Comparison of ENCODE assay signal across 34 cellular contexts in genomic region chrX:46687619-46688018, GRCh38.
A peak's percentile ranks its signal among the peaks of the same experiment; 100 is the strongest.
DNase-seq lines count a peak whose midpoint lies in the region; ATAC-seq, FAIRE-seq and TF ChIP-seq lines count a peak whose summit lies in the region.
"Had no signal": no experiment of that assay in that cellular context is flagged by ENCODE, and none has a peak within 500 bp of the region (broad histone marks: within the 10 kb centered on the region; RNA-seq: fewer than 3 reads in every experiment).

No MANE protein-coding gene starts in this region.

- H3K9me1 ChIP-seq in IMR-90 (ENCODE audit: insufficient read depth, low read length) (peaks cover 3% of the 10 kb centered on the region; the same call in 1 of the 2 replicates), K562 (ENCODE audit: control insufficient read depth, insufficient read depth, low read length) (no peaks in the 10 kb centered on the region)

- H3K27ac ChIP-seq in IMR-90 (ENCODE audit: insufficient read depth, low read length) = no peak overlapping the region
- H3K27ac ChIP-seq in K562 (ENCODE audit: extremely low read depth, low read depth, low read length) = no peak overlapping the region
- H3K27ac ChIP-seq: BLaER1, coronary artery, esophagus muscularis mucosa, gastroesophageal sphincter, hepatocyte, Peyer's patch, tibial nerve, WERI-Rb-1 had no signal

- BruUV-seq in IMR-90 (replicated peaks; lab: Mats Ljungman, UMichigan) = no TSS peak
- BruUV-seq in K562 (replicated peaks; lab: Mats Ljungman, UMichigan) = no TSS peak

- H3K79me2 ChIP-seq in K562 (ENCODE audit: control insufficient read depth, insufficient read depth, low read length) = no peaks in the 10 kb centered on the region
- H3K79me2 ChIP-seq: hepatocyte had no signal

- H4K20me1 ChIP-seq in IMR-90 (ENCODE audit: insufficient read depth, low read length) (no peaks in the 10 kb centered on the region), K562 (replicated peaks; ENCODE audit: control insufficient read depth, insufficient read depth, low read length) (no peaks in the 10 kb centered on the region)
- H4K20me1 ChIP-seq: BLaER1 had no signal

- H2BK15ac ChIP-seq in IMR-90 (ENCODE audit: low read depth, low read length) = no peak overlapping the region

- no peak overlapping the region for H3K14ac ChIP-seq in IMR-90 (replicated peaks; ENCODE audit: low read depth, low read length)

- no peaks in the 10 kb centered on the region for H3K27me3 ChIP-seq in IMR-90 (ENCODE audit: control insufficient read depth, insufficient read depth, low read length)
- no peaks in the 10 kb centered on the region for H3K27me3 ChIP-seq in K562 (ENCODE audit: control insufficient read depth in 2 of 2, insufficient read depth in 2 of 2, low read length in 2 of 2)
- H3K27me3 ChIP-seq: BLaER1, esophagus muscularis mucosa, gastroesophageal sphincter, hepatocyte, Peyer's patch had no signal

- no peak for FAIRE-seq in K562 (lab: Jason Lieb, UNC)

- H4K91ac ChIP-seq in IMR-90 (ENCODE audit: insufficient read depth, low read depth, low read length) = no peak overlapping the region

- TF ChIP-seq CTCF in AG10803 (conservative IDR thresholded peaks at IDR 0.05; ENCODE audit: low read length) = no peak
- no peak for TF ChIP-seq CTCF in IMR-90 (conservative IDR thresholded peaks at IDR 0.05; ENCODE audit: low read depth, low read length)
- TF ChIP-seq CTCF in K562 (IDR thresholded peaks at IDR 0.05 in 2 of 3, conservative IDR thresholded peaks at IDR 0.05 in 1 of 3; ENCODE audit: insufficient read depth in 2 of 3, low read depth in 1 of 3, low read length in 3 of 3) = no peak

- H3K23ac ChIP-seq in IMR-90 (ENCODE audit: low read depth, low read length) = no peak overlapping the region

- H3K18ac ChIP-seq in IMR-90 (ENCODE audit: low read depth, low read length) = no peak overlapping the region

- H2AFZ ChIP-seq in IMR-90 (replicated peaks; ENCODE audit: low read length, poor library complexity) = no peak overlapping the region
- H2AFZ ChIP-seq in K562 (ENCODE audit: low read depth, low read length) = no peak overlapping the region
- H2AFZ ChIP-seq: hepatocyte had no signal

- ATAC-seq in IMR-90 (ENCODE audit: low read depth) (no peak), K562 (no peak), GM21360 (IDR thresholded peaks at IDR 0.05; ENCODE audit: unreplicated experiment) (no peak), HG03469 (IDR thresholded peaks at IDR 0.05; ENCODE audit: unreplicated experiment) (no peak)
- ATAC-seq: gastroesophageal sphincter; left cardiac atrium; natural killer cell treated with Interleukin-12 subunit alpha and Interleukin-12 subunit beta and Interleukin-15 and Interleukin-18, amount 100 ng/mL, for 72 hours had no signal

- dilution Hi-C loops in IMR-90 (cut with HindIII; ENCODE audit: low sequenced_read_pairs, unreplicated experiment) = no loop called here

- H2BK120ac ChIP-seq in IMR-90 (ENCODE audit: low read depth, low read length) = no peak overlapping the region

- H2AK5ac ChIP-seq in IMR-90 (ENCODE audit: low read depth, low read length) = no peak overlapping the region

- POLR2A ChIA-PET in IMR-90 (lab: Charles Lee; ENCODE audit: unreplicated experiment) = no interaction called here
- POLR2A ChIA-PET in K562 (lab: Yijun Ruan, JAX) = no interaction called here

- H2BK5ac ChIP-seq in IMR-90 (ENCODE audit: low read depth, low read length, poor library complexity, severe bottlenecking) = no peak overlapping the region

- in situ Hi-C loops in IMR-90 (cut with MboI; ENCODE audit: low sequenced_read_pairs) (no loop called here), K562 (cut with MboI) (no loop called here)

- H2AK9ac ChIP-seq in IMR-90 (replicated peaks; ENCODE audit: low read depth, low read length, poor library complexity) = no peak overlapping the region

- H3K4me1 ChIP-seq in IMR-90 (ENCODE audit: control insufficient read depth, insufficient read depth, low read length) (no peaks in the 10 kb centered on the region), K562 (replicated peaks in 1 of 2; ENCODE audit: control insufficient read depth in 2 of 2, insufficient read depth in 2 of 2, low read length in 2 of 2) (no peaks in the 10 kb centered on the region)
- H3K4me1 ChIP-seq: esophagus muscularis mucosa, gastroesophageal sphincter, Peyer's patch, tibial nerve had no signal

- no peak overlapping the region for H3K4ac ChIP-seq in IMR-90 (ENCODE audit: low read depth, low read length)

- peak; percentile 18 for DNase-seq in AG10803 (ENCODE audit: low read depth)
- peak; percentile 29 for DNase-seq in IMR-90
- DNase-seq in K562 (ENCODE audit: extremely low read depth in 1 of 4, low spot score in 3 of 4) = no peak
- DNase-seq in fibroblast of peridontal ligament (ENCODE audit: extremely low read depth) = peak; percentile 26
- no peak for DNase-seq in AML-193 (lab: John Stamatoyannopoulos, UW)
- no peak for DNase-seq in cardiac septum (ENCODE audit: low spot score)
- DNase-seq: ACHN; activated CD4-positive, alpha-beta T cell treated with anti-CD3 and anti-CD28 coated beads for 4 hours; activated naive CD4-positive, alpha-beta T cell treated with anti-CD3 and anti-CD28 coated beads, Interleukin-2, amount 50 U/mL, for 16 hours; amygdala; COR-L47; DMS53; effector memory CD4-positive, alpha-beta T cell; GDM1; left cardiac atrium; NCI-H1436; NCI-H2081 treated with DMSO at 0.1 percent for 48 hours; NCI-H345; NCI-H748 treated with DMSO at 0.1 percent for 48 hours; occipital lobe; Peyer's patch; SIG-M5; stimulated activated CD4-positive, alpha-beta T cell treated with anti-CD3 and anti-CD28 coated beads, Interleukin-4, amount 100 ng/mL, for 4 hours; T1000; WERI-Rb-1 had no signal

- no peak for TF ChIP-seq EP300 in K562 (IDR thresholded peaks at IDR 0.05; ENCODE audit: low read length)

- H4K8ac ChIP-seq in IMR-90 (ENCODE audit: low read depth in 2 of 2, low read length in 2 of 2) = no peak overlapping the region

- TF ChIP-seq POLR2A in IMR-90 (IDR thresholded peaks at IDR 0.05; ENCODE audit: low read depth, low read length) = no peak
- no peak for TF ChIP-seq POLR2A in K562 (conservative IDR thresholded peaks at IDR 0.05)

- H3K36me3 ChIP-seq in IMR-90 (ENCODE audit: control insufficient read depth, insufficient read depth, low read length) (no peaks in the 10 kb centered on the region), K562 (ENCODE audit: control insufficient read depth, insufficient read depth, low read length) (no peaks in the 10 kb centered on the region)
- H3K36me3 ChIP-seq: BLaER1, esophagus muscularis mucosa, gastroesophageal sphincter, Peyer's patch, tibial nerve, WERI-Rb-1 had no signal

- CTCF ChIA-PET in IMR-90 (lab: Yijun Ruan, JAX) = no interaction called here
- CTCF ChIA-PET in K562 (lab: Yijun Ruan, JAX; ENCODE audit: low intra/inter-chr PET ratio) = no interaction called here

- intact Hi-C loops in IMR-90 (cut with micrococcal nuclease) (loop anchor here (2.0 to 5.0 kb wide), 2 partner anchors 71 to 280 kb away; partner anchors contain the start of gene SLC9A7), K562 (cut with micrococcal nuclease) (loop anchor here (5.0 kb wide), 2 partner anchors 140 to 305 kb away; partner anchors contain the start of gene ZNF674), cardiac septum (cut with DNase I) (loop anchor here (5.0 kb wide), 1 partner anchor 135 kb away; no protein-coding TSS in a partner anchor)

- WGBS in IMR-90 (ENCODE audit: extremely low coverage in 2 of 2, insufficient read length in 1 of 2), 2 experiments = no CpG with 5 or more reads among the region's 2 CpGs
- 4% methylated on average over 2 of the region's 2 CpGs for WGBS in K562 (ENCODE audit: insufficient coverage, low coverage, missing lambda C conversion rate)

- H2BK20ac ChIP-seq in IMR-90 (ENCODE audit: low read depth, low read length) = no peak overlapping the region

- no peak overlapping the region for H3K4me3 ChIP-seq in AG10803 (ENCODE audit: low read length)
- no peak overlapping the region for H3K4me3 ChIP-seq in IMR-90 (ENCODE audit: insufficient read depth, low read depth, low read length)
- no peak overlapping the region for H3K4me3 ChIP-seq in K562
- H3K4me3 ChIP-seq: BLaER1, coronary artery, esophagus muscularis mucosa, gastroesophageal sphincter, hepatocyte, Peyer's patch, tibial nerve had no signal

- H3K9ac ChIP-seq in IMR-90 (ENCODE audit: low read depth, low read length) = no peak overlapping the region
- no peak overlapping the region for H3K9ac ChIP-seq in K562 (ENCODE audit: insufficient read depth in 1 of 2, low read depth in 2 of 2, low read length in 2 of 2)
- H3K9ac ChIP-seq: BLaER1 had no signal

- no peaks in the 10 kb centered on the region; a peak in 1 of 4 replicates for H3K79me1 ChIP-seq in IMR-90 (ENCODE audit: low read depth in 1 of 2, low read length in 2 of 2)

- no peak overlapping the region for H3K56ac ChIP-seq in IMR-90 (ENCODE audit: extremely low read depth, insufficient read depth, low read length)

- H4K5ac ChIP-seq in IMR-90 (ENCODE audit: low read depth, low read length) = no peak overlapping the region

- no peak for TF ChIP-seq RAD21 in IMR-90 (IDR thresholded peaks at IDR 0.05; ENCODE audit: low read length)
- TF ChIP-seq RAD21 in K562 (CRISPR knock-in tag; conservative IDR thresholded peaks at IDR 0.05 in 1 of 2, IDR thresholded peaks at IDR 0.05 in 1 of 2) = no peak

- H3K9me3 ChIP-seq in IMR-90 (ENCODE audit: control insufficient read depth, insufficient read depth, low read length) (no peaks in the 10 kb centered on the region), K562 (replicated peaks; ENCODE audit: control insufficient read depth, insufficient read depth, low read depth, low read length) (no peaks in the 10 kb centered on the region)
- H3K9me3 ChIP-seq: BLaER1, esophagus muscularis mucosa, gastroesophageal sphincter, Peyer's patch, tibial nerve had no signal

- no peak overlapping the region for H3K4me2 ChIP-seq in IMR-90 (ENCODE audit: low read depth, low read length)
- H3K4me2 ChIP-seq in K562 (ENCODE audit: insufficient read depth, low read length) = no peak overlapping the region
- H3K4me2 ChIP-seq: BLaER1, hepatocyte had no signal

TF ChIP-seq in IMR-90, 13 proteins besides CTCF, POLR2A, EP300 and RAD21:
- TF ChIP-seq RFX5 (IDR thresholded peaks at IDR 0.05; ENCODE audit: low read depth, low read length) = no peak
- peak; percentile 89 for TF ChIP-seq CEBPB (IDR thresholded peaks at IDR 0.05; ENCODE audit: low read depth, low read length)

TF ChIP-seq in K562, 482 proteins besides CTCF, POLR2A, EP300 and RAD21 (continues in another document):
- TF ChIP-seq PRMT5 (CRISPR knock-in tag; IDR thresholded peaks at IDR 0.05) = no peak
- TF ChIP-seq CEBPB (tag; IDR thresholded peaks at IDR 0.05) = peak; percentile 58
- TF ChIP-seq CEBPG (CRISPR knock-in tag; IDR thresholded peaks at IDR 0.05) = no peak
- 0 out of 4 replicates have a peak, but pooled peaks of 1 of the 2 experiments have one; percentile 22 for TF ChIP-seq CEBPG (tag; conservative IDR thresholded peaks at IDR 0.05 in 1 of 2, IDR thresholded peaks at IDR 0.05 in 1 of 2)

Comparison
In these comparisons a context has a peak if more than half of its experiments do, and no peak if none do; other contexts are left out.
1. DNase-seq: peak in AG10803 (single experiment), IMR-90 (single experiment) and fibroblast of peridontal ligament (single experiment); none in K562 (0 of 4), AML-193 (0 of 2) and cardiac septum (single experiment).